Comparison of ENCODE assay signal across 8 cellular contexts in genomic region chr9:131125288-131126058, GRCh38. TPM values are rescaled to one million over a fixed set of nuclear protein-coding genes. Genes with fewer than 3 reads are reported as not detected.
DNase-seq lines count a peak whose midpoint lies in the region; ATAC-seq and TF ChIP-seq lines count a peak whose summit lies in the region.

NUP214 (plus strand) TSS chr9:131125586; CDS start chr9:131125705, 119 bp downstream.

- H3K23ac ChIP-seq in H9 (ENCODE audit: insufficient read length, low read depth, low read length): no peak within 1 kb of the TSS

- peak within 1 kb of the TSS; percentile 81 for H3K4me3 ChIP-seq in MG63

- peak within 1 kb of the TSS; percentile 3 for H3K27ac ChIP-seq in H9 (ENCODE audit: insufficient read length, low read depth, low read length)

- peaks cover 44% of the 10 kb centered on the region for H3K36me3 ChIP-seq in MG63

- H3K4ac ChIP-seq in H9 (ENCODE audit: low read depth, low read length): peak within 1 kb of the TSS; percentile 20; the same call in 1 of the 2 replicates

- peak within 1 kb of the TSS; percentile 91 for H3K4me2 ChIP-seq in H9 (ENCODE audit: insufficient read depth, insufficient read length, low read length)

- no peak within 1 kb of the TSS for H2AFZ ChIP-seq in H9 (ENCODE audit: low read length)

- DNase-seq in ELR (ENCODE audit: low read depth) (peak; percentile 98), H9 (peak; percentile 98), MG63 (peak; percentile 99), SHP77 treated with DMSO at 0.1 percent for 48 hours (lab: John Stamatoyannopoulos, UW) (peak; percentile 95), activated gamma-delta T cell (lab: John Stamatoyannopoulos, UW) (peak; percentile 100), fibroblast of the conjunctiva (ENCODE audit: low read depth) (peak; percentile 92), nephron progenitor cell (peak; percentile 100)
- DNase-seq in stimulated activated naive CD8-positive, alpha-beta T cell treated with anti-CD3 and anti-CD28 coated beads, Interleukin-15, amount 100 ng/mL, for 72 hours: peak; percentile 99

- H3K79me2 ChIP-seq in H9 (ENCODE audit: insufficient read depth, low read length): peaks cover 6% of the 10 kb centered on the region; the same call in 1 of the 2 replicates

- H3K23me2 ChIP-seq in H9 (ENCODE audit: insufficient read length, low read depth, low read length, poor library complexity, severe bottlenecking): peaks cover 10% of the 10 kb centered on the region

- H4K8ac ChIP-seq in H9 (replicated peaks; ENCODE audit: insufficient read length, low read depth, low read length): no peak within 1 kb of the TSS

- H3K27me3 ChIP-seq in H9 (ENCODE audit: insufficient read depth, low read length): no peaks in the 10 kb centered on the region
- no peaks in the 10 kb centered on the region for H3K27me3 ChIP-seq in MG63

- H3K36me3 Mint-ChIP-seq in H9 (ENCODE audit: insufficient read depth in 1 of 3, low read depth in 3 of 3) (peaks cover 24 to 50% (median 49%) of the 10 kb centered on the region in 3 experiments), nephron progenitor cell (ENCODE audit: low read depth) (peaks cover 37% of the 10 kb centered on the region)

- no peaks in the 10 kb centered on the region; a peak in 1 of 5 replicates for H3K9me3 Mint-ChIP-seq in H9
- H3K9me3 Mint-ChIP-seq in nephron progenitor cell: no peaks in the 10 kb centered on the region
- H3K9me3 Mint-ChIP-seq in stimulated activated naive CD8-positive, alpha-beta T cell treated with anti-CD3 and anti-CD28 coated beads, Interleukin-15, amount 100 ng/mL, for 72 hours: no peaks in the 10 kb centered on the region

- H4K20me1 ChIP-seq in H9 (ENCODE audit: control insufficient read depth, insufficient read depth, insufficient read length): no peaks in the 10 kb centered on the region

- H3K27me3 Mint-ChIP-seq in H9 (ENCODE audit: low read depth) (no peaks in the 10 kb centered on the region), nephron progenitor cell (ENCODE audit: low read depth, poor library complexity) (no peaks in the 10 kb centered on the region)
- H3K27me3 Mint-ChIP-seq in stimulated activated naive CD8-positive, alpha-beta T cell treated with anti-CD3 and anti-CD28 coated beads, Interleukin-15, amount 100 ng/mL, for 72 hours: no peaks in the 10 kb centered on the region

- H3K9me3 ChIP-seq in H9 (ENCODE audit: control insufficient read depth, low read depth, low read length) (no peaks in the 10 kb centered on the region), MG63 (no peaks in the 10 kb centered on the region)

- no peak for TF ChIP-seq CTCF in H9 (conservative IDR thresholded peaks at IDR 0.05)
- no peak for TF ChIP-seq CTCF in nephron progenitor cell (IDR thresholded peaks at IDR 0.05)

- no peak within 1 kb of the TSS for H2BK15ac ChIP-seq in H9 (ENCODE audit: low read depth, low read length)

- H3K4me1 Mint-ChIP-seq in H9 (peaks cover 10 to 13% of the 10 kb centered on the region in 2 experiments), nephron progenitor cell (peaks cover 26% of the 10 kb centered on the region)
- H3K4me1 Mint-ChIP-seq in stimulated activated naive CD8-positive, alpha-beta T cell treated with anti-CD3 and anti-CD28 coated beads, Interleukin-15, amount 100 ng/mL, for 72 hours: peaks cover 21% of the 10 kb centered on the region

- H3K18ac ChIP-seq in H9 (ENCODE audit: insufficient read length, low read depth, low read length): peak within 1 kb of the TSS; percentile 58

- H3T11ph ChIP-seq in H9 (ENCODE audit: low read length): peak within 1 kb of the TSS; percentile 5

- no peaks in the 10 kb centered on the region for H3K4me1 ChIP-seq in H9 (ENCODE audit: insufficient read depth, low read length)

- no peak within 1 kb of the TSS for H3K56ac ChIP-seq in H9 (ENCODE audit: insufficient read length, low read depth, low read length)

- peak; percentile 99 for ATAC-seq in stimulated activated naive CD8-positive, alpha-beta T cell treated with anti-CD3 and anti-CD28 coated beads, Interleukin-15, amount 100 ng/mL, for 72 hours

- H2BK20ac ChIP-seq in H9 (ENCODE audit: low read depth, low read length, poor library complexity, severe bottlenecking): no peak within 1 kb of the TSS

- H3K27ac Mint-ChIP-seq in H9 (peak within 1 kb of the TSS; percentile 99 to 100 (median 100)), nephron progenitor cell (peak within 1 kb of the TSS; percentile 100)
- H3K27ac Mint-ChIP-seq in stimulated activated naive CD8-positive, alpha-beta T cell treated with anti-CD3 and anti-CD28 coated beads, Interleukin-15, amount 100 ng/mL, for 72 hours: peak within 1 kb of the TSS; percentile 92 to 98

- WGBS in H9 (ENCODE audit: extremely low coverage, insufficient read length, low lambda C conversion rate): no CpG with 5 or more reads among the region's 61 CpGs

- H4K91ac ChIP-seq in H9 (ENCODE audit: insufficient read length, low read depth, low read length): no peak within 1 kb of the TSS

- H2BK12ac ChIP-seq in H9 (ENCODE audit: insufficient read length, low read depth, low read length): no peak within 1 kb of the TSS

- peak within 1 kb of the TSS; percentile 14 for H4K5ac ChIP-seq in H9 (ENCODE audit: insufficient read length, low read depth, low read length)

- H3K79me1 ChIP-seq in H9 (ENCODE audit: insufficient read depth, low read depth, low read length, poor library complexity, severe bottlenecking): peaks cover 7% of the 10 kb centered on the region

- no peak within 1 kb of the TSS for H2BK120ac ChIP-seq in H9 (ENCODE audit: low read depth, low read length, poor library complexity, severe bottlenecking)

- peak within 1 kb of the TSS; percentile 90 for H3K9ac ChIP-seq in H9 (ENCODE audit: extremely low read depth, insufficient read length, low read length)

- peak within 1 kb of the TSS; percentile 1 for H2BK5ac ChIP-seq in H9 (ENCODE audit: insufficient read length, low read length)

- peak within 1 kb of the TSS; percentile 99 to 100 for H3K4me3 Mint-ChIP-seq in H9
- peak within 1 kb of the TSS; percentile 99 for H3K4me3 Mint-ChIP-seq in nephron progenitor cell
- peak within 1 kb of the TSS; percentile 85 to 98 for H3K4me3 Mint-ChIP-seq in stimulated activated naive CD8-positive, alpha-beta T cell treated with anti-CD3 and anti-CD28 coated beads, Interleukin-15, amount 100 ng/mL, for 72 hours

- H2AK5ac ChIP-seq in H9 (ENCODE audit: insufficient read length, low read length): no peak within 1 kb of the TSS

- peak within 1 kb of the TSS; percentile 23 for H3K14ac ChIP-seq in H9 (ENCODE audit: insufficient read depth, low read length)

RNA-seq across cellular contexts. Expression of gene NUP214, which starts in this region (rescaled TPM):
- 47.2 and 53.8 TPM in 2 replicates for total RNA-seq in H9 (2021)
- 4.1 and 5.2 TPM in 2 replicates for total RNA-seq in MG63 (2014; rRNA removed; shearing (Covaris generic); ENCODE audit: low replicate concordance)

Comparison
In these comparisons a context has a peak if more than half of its experiments do, and no peak if none do; other contexts are left out.
1. Peak in every context shown above with its lines: DNase-seq, ATAC-seq, H3K4me3 ChIP-seq and H3K27ac ChIP-seq.